In the genomic region with DNA sequence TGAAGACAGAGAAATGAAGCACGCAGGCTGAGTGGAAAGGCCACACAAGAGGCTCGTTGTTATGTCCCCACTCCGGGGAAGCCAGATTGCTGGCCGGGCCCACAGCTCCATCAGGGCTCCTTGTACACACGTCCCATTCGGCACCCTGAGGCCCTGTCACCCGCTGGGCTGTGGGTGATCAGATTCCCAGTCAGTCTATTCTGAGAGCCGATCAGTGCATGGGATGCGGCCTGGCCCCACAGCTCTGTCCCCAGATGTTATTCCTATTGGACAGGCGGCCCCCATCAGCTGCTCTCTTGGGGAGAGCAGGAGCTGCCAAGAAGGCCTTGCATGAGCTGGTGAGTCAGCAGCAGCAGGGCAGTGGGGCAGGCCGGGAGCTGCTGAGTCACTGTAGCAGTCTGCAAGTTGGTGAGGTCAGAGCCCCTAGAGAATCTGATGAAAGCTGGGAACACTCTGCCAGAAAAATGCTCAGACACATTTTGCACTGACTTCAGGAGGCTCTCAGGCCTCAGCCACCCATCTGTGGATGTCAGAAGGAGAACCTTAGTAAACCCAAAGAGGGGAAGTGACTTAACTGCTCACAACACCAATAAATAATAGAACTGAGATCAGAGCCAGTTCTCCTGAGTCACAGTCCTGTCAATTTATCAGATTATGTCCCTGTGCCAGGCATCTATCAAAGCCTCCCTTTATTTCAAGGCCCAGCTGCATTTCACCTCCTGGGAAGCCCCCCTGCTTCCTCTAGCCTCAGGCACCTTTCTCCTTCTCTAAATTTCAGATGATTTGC, we compare ENCODE assay signal across 1 cellular context.
TF ChIP-seq lines count a peak whose summit lies in the region.

No MANE protein-coding gene starts in this region.

TF ChIP-seq in K562, 482 proteins besides CTCF, POLR2A, EP300 and RAD21 (continued from another document and continues in another):
- TF ChIP-seq CREB3L1 (IDR thresholded peaks at IDR 0.05; ENCODE audit: borderline replicate concordance, low read depth): peak; percentile 78
- TF ChIP-seq NFE2 (IDR thresholded peaks at IDR 0.05; ENCODE audit: low read depth): peak; percentile 99
- TF ChIP-seq ZBTB9 (CRISPR knock-in tag; IDR thresholded peaks at IDR 0.05): peak; percentile 91
- TF ChIP-seq U2AF1 (optimal IDR thresholded peaks at IDR 0.05; ENCODE audit: low read depth, low read length): no peak
- TF ChIP-seq ZBTB26 (CRISPR knock-in tag; IDR thresholded peaks at IDR 0.05): no peak
- no peak; the same call in 1 of the 2 replicates for TF ChIP-seq SMC3 (conservative IDR thresholded peaks at IDR 0.05; ENCODE audit: insufficient read depth, low read depth, low read length)
- TF ChIP-seq RBFOX2 (IDR thresholded peaks at IDR 0.05; ENCODE audit: low read depth, low read length): peak; percentile 89
- peak; percentile 92 for TF ChIP-seq MITF (IDR thresholded peaks at IDR 0.05)
- TF ChIP-seq AFF4 (CRISPR knock-in tag; IDR thresholded peaks at IDR 0.05): peak; percentile 62; the same call in 1 of the 2 replicates
- peak; percentile 62; the same call in 1 of the 2 replicates for TF ChIP-seq MXI1 (IDR thresholded peaks at IDR 0.05; ENCODE audit: low read depth, low read length)
- peak; percentile 85 for TF ChIP-seq ARID1B (IDR thresholded peaks at IDR 0.05)
- 0 out of 2 replicates have a peak, but pooled peaks have one; percentile 40 for TF ChIP-seq TARDBP (IDR thresholded peaks at IDR 0.05)
- no peak for TF ChIP-seq NFXL1 (CRISPR knock-in tag; IDR thresholded peaks at IDR 0.05)
- TF ChIP-seq, protein P1, sequence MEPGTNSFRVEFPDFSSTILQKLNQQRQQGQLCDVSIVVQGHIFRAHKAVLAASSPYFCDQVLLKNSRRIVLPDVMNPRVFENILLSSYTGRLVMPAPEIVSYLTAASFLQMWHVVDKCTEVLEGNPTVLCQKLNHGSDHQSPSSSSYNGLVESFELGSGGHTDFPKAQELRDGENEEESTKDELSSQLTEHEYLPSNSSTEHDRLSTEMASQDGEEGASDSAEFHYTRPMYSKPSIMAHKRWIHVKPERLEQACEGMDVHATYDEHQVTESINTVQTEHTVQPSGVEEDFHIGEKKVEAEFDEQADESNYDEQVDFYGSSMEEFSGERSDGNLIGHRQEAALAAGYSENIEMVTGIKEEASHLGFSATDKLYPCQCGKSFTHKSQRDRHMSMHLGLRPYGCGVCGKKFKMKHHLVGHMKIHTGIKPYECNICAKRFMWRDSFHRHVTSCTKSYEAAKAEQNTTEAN (CRISPR knock-in tag; IDR thresholded peaks at IDR 0.05): 0 out of 2 replicates have a peak, but pooled peaks have one; percentile 35
- TF ChIP-seq ZEB2 (IDR thresholded peaks at IDR 0.05): peak; percentile 48; the same call in 1 of the 2 replicates
- TF ChIP-seq ZBTB33 (CRISPR knock-in tag; IDR thresholded peaks at IDR 0.05): 0 out of 2 replicates have a peak, but pooled peaks have one; percentile 52
- peak; percentile 61 for TF ChIP-seq GTF2E2 (tag; IDR thresholded peaks at IDR 0.05)
- TF ChIP-seq ZC3H11A (IDR thresholded peaks at IDR 0.05; ENCODE audit: low read depth, low read length): peak; percentile 76; the same call in 1 of the 2 replicates
- peak; percentile 78 for TF ChIP-seq ZNF239 (CRISPR knock-in tag; IDR thresholded peaks at IDR 0.05)
- TF ChIP-seq HMBOX1 (IDR thresholded peaks at IDR 0.05): peak; percentile 65; the same call in 1 of the 2 replicates
- peak; percentile 62; the same call in 1 of the 2 replicates for TF ChIP-seq CBFA2T3 (IDR thresholded peaks at IDR 0.05)
- peak; percentile 69; the same call in 1 of the 2 replicates for TF ChIP-seq ZNF24 (IDR thresholded peaks at IDR 0.05)
- TF ChIP-seq, protein P2, sequence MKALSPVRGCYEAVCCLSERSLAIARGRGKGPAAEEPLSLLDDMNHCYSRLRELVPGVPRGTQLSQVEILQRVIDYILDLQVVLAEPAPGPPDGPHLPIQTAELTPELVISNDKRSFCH (CRISPR knock-in tag; IDR thresholded peaks at IDR 0.05): no peak
- TF ChIP-seq, protein P2 (tag; IDR thresholded peaks at IDR 0.05): peak; percentile 46; the same call in 1 of the 2 replicates
- TF ChIP-seq ZZZ3 (IDR thresholded peaks at IDR 0.05): no peak
- peak; percentile 67; the same call in 1 of the 2 replicates for TF ChIP-seq RNF2 (IDR thresholded peaks at IDR 0.05)
- no peak; the same call in 1 of the 2 replicates for TF ChIP-seq ZNF75A (CRISPR knock-in tag; IDR thresholded peaks at IDR 0.05)
- TF ChIP-seq HMG20B (CRISPR knock-in tag; IDR thresholded peaks at IDR 0.05): no peak
- TF ChIP-seq EP400 (IDR thresholded peaks at IDR 0.05): peak; percentile 87
- TF ChIP-seq U2AF2 (optimal IDR thresholded peaks at IDR 0.05; ENCODE audit: low read depth, low read length): no peak
- TF ChIP-seq HEY1 (CRISPR knock-in tag; IDR thresholded peaks at IDR 0.05; ENCODE audit: borderline replicate concordance): no peak; the same call in 1 of the 2 replicates
- TF ChIP-seq ZNF436 (CRISPR knock-in tag; IDR thresholded peaks at IDR 0.05): no peak
- TF ChIP-seq RERE (CRISPR knock-in tag; IDR thresholded peaks at IDR 0.05; ENCODE audit: borderline replicate concordance): no peak
- no peak for TF ChIP-seq ZNF384 (IDR thresholded peaks at IDR 0.05; ENCODE audit: low read depth, low read length)
- TF ChIP-seq FUS (optimal IDR thresholded peaks at IDR 0.05; ENCODE audit: low read depth, low read length): no peak
- no peak for TF ChIP-seq ZNF217 (CRISPR knock-in tag; IDR thresholded peaks at IDR 0.05)
